In genomic region chr9:14096182-14096922, GRCh38 we compare ENCODE assay signal across 9 cellular contexts.
DNase-seq lines count a peak whose midpoint lies in the region; ATAC-seq lines count a peak whose summit lies in the region.
"Had no signal": no experiment of that assay in that cellular context is flagged by ENCODE, and none has a peak within 500 bp of the region (broad histone marks: within the 10 kb centered on the region; RNA-seq: fewer than 3 reads in every experiment).

No MANE protein-coding gene starts in this region.

- peak overlapping the region; percentile 33 for H3K4me2 ChIP-seq in trophoblast cell (ENCODE audit: low read length)

- intact Hi-C loops in posterior vena cava (cut with DNase I), result no loop called here

- no peak overlapping the region for H3K27ac Mint-ChIP-seq in effector memory CD8-positive, alpha-beta T cell

- H3K9me3 ChIP-seq in trophoblast cell (ENCODE audit: insufficient read depth, low read depth, low read length), result no peaks in the 10 kb centered on the region

- no peaks in the 10 kb centered on the region for H3K9me3 Mint-ChIP-seq in effector memory CD8-positive, alpha-beta T cell

- H3K79me1 ChIP-seq in trophoblast cell (ENCODE audit: low read length), result no peaks in the 10 kb centered on the region

- H3K36me3 ChIP-seq in trophoblast cell (ENCODE audit: control insufficient read depth in 1 of 2, insufficient read depth in 2 of 2, low read length in 2 of 2), result no peaks in the 10 kb centered on the region

- H3K4ac ChIP-seq in trophoblast cell (ENCODE audit: low read depth, low read length), result no peak overlapping the region

- no peaks in the 10 kb centered on the region for H3K27me3 ChIP-seq in trophoblast cell (ENCODE audit: insufficient read depth, low read length)

- H3K4me1 ChIP-seq in trophoblast cell (ENCODE audit: control insufficient read depth in 1 of 2, insufficient read depth in 2 of 2, low read length in 2 of 2), result peaks cover 0 to 2% of the 10 kb centered on the region in 2 experiments

- no peaks in the 10 kb centered on the region for H3K79me2 ChIP-seq in trophoblast cell (ENCODE audit: control insufficient read depth, insufficient read depth, low read length, poor library complexity)

- WGBS in trophoblast cell (ENCODE audit: extremely low coverage, insufficient coverage, insufficient read length), result no CpG with 5 or more reads among the region's 15 CpGs

- H2BK5ac ChIP-seq in trophoblast cell (ENCODE audit: low read depth, low read length, poor library complexity), result no peak overlapping the region

- no peak overlapping the region for H2AK5ac ChIP-seq in trophoblast cell (ENCODE audit: low read length)

- no peaks in the 10 kb centered on the region for H3K36me3 Mint-ChIP-seq in effector memory CD8-positive, alpha-beta T cell (ENCODE audit: insufficient read depth)

- no peak overlapping the region for H3K14ac ChIP-seq in trophoblast cell (ENCODE audit: low read length)

- H2AFZ ChIP-seq in trophoblast cell (ENCODE audit: insufficient read depth, low read length, poor library complexity), result no peak overlapping the region

- H2BK120ac ChIP-seq in trophoblast cell (ENCODE audit: insufficient read depth, low read length, poor library complexity), result no peak overlapping the region

- no peak overlapping the region for H3K9ac ChIP-seq in trophoblast cell (ENCODE audit: low read length)

- no peak overlapping the region for H3K27ac ChIP-seq in trophoblast cell (ENCODE audit: low read depth, low read length)

- H3K4me1 Mint-ChIP-seq in effector memory CD8-positive, alpha-beta T cell (ENCODE audit: low read depth in 2 of 2), result no peaks in the 10 kb centered on the region

- DNase-seq in Daoy (ENCODE audit: low read depth) (peak; percentile 96), NCI-H774 (lab: John Stamatoyannopoulos, UW) (peak; percentile 81), fibroblast of peridontal ligament (ENCODE audit: extremely low read depth) (peak; percentile 72), trophoblast cell (peak; percentile 47 to 78), anterior cingulate cortex (lab: John Stamatoyannopoulos, UW) (no peak), posterior vena cava (ENCODE audit: low spot score) (no peak)
- no peak for DNase-seq in effector memory CD8-positive, alpha-beta T cell
- DNase-seq: NCI-H1694 treated with DMSO at 0.1 percent for 48 hours had no signal

- no peak overlapping the region for H2BK12ac ChIP-seq in trophoblast cell (ENCODE audit: low read length)

- no peak overlapping the region for H3K4me3 ChIP-seq in trophoblast cell (ENCODE audit: low read depth, low read length)

- no peak overlapping the region for H3K23ac ChIP-seq in trophoblast cell (ENCODE audit: low read length)

- no peak overlapping the region for H3K18ac ChIP-seq in trophoblast cell (ENCODE audit: low read length)

- H4K12ac ChIP-seq in trophoblast cell (ENCODE audit: low read depth, low read length), result no peak overlapping the region

- H3K27me3 Mint-ChIP-seq in effector memory CD8-positive, alpha-beta T cell, result no peaks in the 10 kb centered on the region

- no peak for ATAC-seq in effector memory CD8-positive, alpha-beta T cell (replicated peaks)
- no peak for ATAC-seq in HG02610 (IDR thresholded peaks at IDR 0.05; ENCODE audit: unreplicated experiment)

- no peak overlapping the region for H4K8ac ChIP-seq in trophoblast cell (ENCODE audit: low read depth, low read length)

- no peak overlapping the region for H4K91ac ChIP-seq in trophoblast cell (ENCODE audit: low read depth, low read length)

- H3K4me3 Mint-ChIP-seq in effector memory CD8-positive, alpha-beta T cell, result no peak overlapping the region

Comparison
In these comparisons a context has a peak if more than half of its experiments do, and no peak if none do; other contexts are left out.
1. DNase-seq: peak in Daoy (single experiment), NCI-H774 (single experiment), fibroblast of peridontal ligament (single experiment) and trophoblast cell (2 of 2); none in anterior cingulate cortex (0 of 58), effector memory CD8-positive, alpha-beta T cell (0 of 3) and posterior vena cava (single experiment).